1 cellular context compared by ENCODE assay signal in genomic region chr15:53830707-53831386, GRCh38.
TF ChIP-seq lines count a peak whose summit lies in the region.

No MANE protein-coding gene starts in this region.

TF ChIP-seq in HepG2, 621 proteins besides CTCF, POLR2A, EP300 and RAD21 (continued from another document and continues in another):
- TF ChIP-seq ZNF264 (CRISPR knock-in tag; IDR thresholded peaks at IDR 0.05) = 0 out of 2 replicates have a peak, but pooled peaks have one; percentile 9
- TF ChIP-seq SOX6 (IDR thresholded peaks at IDR 0.05) = no peak
- TF ChIP-seq SOX6 (CRISPR knock-in tag; IDR thresholded peaks at IDR 0.05) = peak; percentile 86
- 0 out of 2 replicates have a peak, but pooled peaks have one; percentile 56 for TF ChIP-seq BCL3 (CRISPR knock-in tag; IDR thresholded peaks at IDR 0.05)
- TF ChIP-seq KAT2B (IDR thresholded peaks at IDR 0.05; ENCODE audit: borderline replicate concordance, low read depth, low read length) = no peak
- TF ChIP-seq ZNF260 (CRISPR knock-in tag; IDR thresholded peaks at IDR 0.05; ENCODE audit: borderline replicate concordance, low read depth) = no peak
- TF ChIP-seq ARID3A (IDR thresholded peaks at IDR 0.05; ENCODE audit: low read depth, low read length) = peak; percentile 32; the same call in 1 of the 2 replicates
- TF ChIP-seq NFIC (IDR thresholded peaks at IDR 0.05; ENCODE audit: low read length) = peak; percentile 73
- TF ChIP-seq TAF15 (IDR thresholded peaks at IDR 0.05; ENCODE audit: low read depth, low read length, poor library complexity, severe bottlenecking) = no peak
- peak; percentile 57 for TF ChIP-seq ZNF556 (CRISPR knock-in tag; IDR thresholded peaks at IDR 0.05; ENCODE audit: borderline replicate concordance)
- no peak for TF ChIP-seq ZNF792 (CRISPR knock-in tag; IDR thresholded peaks at IDR 0.05)
- TF ChIP-seq ATF3 (CRISPR knock-in tag; IDR thresholded peaks at IDR 0.05) = no peak; the same call in 1 of the 2 replicates
- no peak for TF ChIP-seq CREB1 (IDR thresholded peaks at IDR 0.05)
- peak; percentile 75; the same call in 1 of the 2 replicates for TF ChIP-seq CREB1 (CRISPR knock-in tag; IDR thresholded peaks at IDR 0.05)
- no peak for TF ChIP-seq KLF9 (CRISPR knock-in tag; IDR thresholded peaks at IDR 0.05; ENCODE audit: low read depth)
- TF ChIP-seq IRF2 (CRISPR knock-in tag; IDR thresholded peaks at IDR 0.05) = peak; percentile 34; the same call in 1 of the 2 replicates
- TF ChIP-seq ZBTB7B (CRISPR knock-in tag; IDR thresholded peaks at IDR 0.05) = peak; percentile 97
- peak; percentile 30; the same call in 1 of the 2 replicates for TF ChIP-seq KAT8 (CRISPR knock-in tag; IDR thresholded peaks at IDR 0.05)
- TF ChIP-seq ISL2 (CRISPR knock-in tag; IDR thresholded peaks at IDR 0.05) = peak; percentile 91
- TF ChIP-seq ZNF614 (CRISPR knock-in tag; IDR thresholded peaks at IDR 0.05; ENCODE audit: borderline replicate concordance) = peak; percentile 94; the same call in 1 of the 2 replicates
- TF ChIP-seq, protein P1, sequence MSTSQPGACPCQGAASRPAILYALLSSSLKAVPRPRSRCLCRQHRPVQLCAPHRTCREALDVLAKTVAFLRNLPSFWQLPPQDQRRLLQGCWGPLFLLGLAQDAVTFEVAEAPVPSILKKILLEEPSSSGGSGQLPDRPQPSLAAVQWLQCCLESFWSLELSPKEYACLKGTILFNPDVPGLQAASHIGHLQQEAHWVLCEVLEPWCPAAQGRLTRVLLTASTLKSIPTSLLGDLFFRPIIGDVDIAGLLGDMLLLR (CRISPR knock-in tag; IDR thresholded peaks at IDR 0.05) = no peak
- TF ChIP-seq HMGXB3 (CRISPR knock-in tag; IDR thresholded peaks at IDR 0.05; ENCODE audit: borderline replicate concordance) = peak; percentile 62; the same call in 1 of the 2 replicates
- no peak for TF ChIP-seq ZNF879 (CRISPR knock-in tag; IDR thresholded peaks at IDR 0.05)
- TF ChIP-seq SPEN (CRISPR knock-in tag; IDR thresholded peaks at IDR 0.05; ENCODE audit: low read depth) = peak; percentile 40; the same call in 1 of the 2 replicates
- TF ChIP-seq ZNF703 (CRISPR knock-in tag; IDR thresholded peaks at IDR 0.05; ENCODE audit: borderline replicate concordance) = no peak
- peak; percentile 82; the same call in 1 of the 2 replicates for TF ChIP-seq ZNF383 (CRISPR knock-in tag; IDR thresholded peaks at IDR 0.05; ENCODE audit: borderline replicate concordance)
- TF ChIP-seq ZMAT3 (CRISPR knock-in tag; conservative IDR thresholded peaks at IDR 0.05) = 0 out of 2 replicates have a peak, but pooled peaks have one; percentile 34
- TF ChIP-seq U2AF2 (IDR thresholded peaks at IDR 0.05; ENCODE audit: low read depth, low read length) = no peak
- TF ChIP-seq ZNF431 (CRISPR knock-in tag; IDR thresholded peaks at IDR 0.05; ENCODE audit: borderline replicate concordance, low read depth) = no peak
- peak; percentile 88 for TF ChIP-seq HNF1A (IDR thresholded peaks at IDR 0.05; ENCODE audit: low read depth)
- TF ChIP-seq HNF1A (CRISPR knock-in tag; IDR thresholded peaks at IDR 0.05; ENCODE audit: borderline replicate concordance) = peak; percentile 93
- peak; percentile 72; the same call in 1 of the 2 replicates for TF ChIP-seq SOX13 (IDR thresholded peaks at IDR 0.05)
- peak in 1 of 2 experiments; percentile 76; a peak in 2 of 4 replicates for TF ChIP-seq SOX13 (CRISPR knock-in tag; conservative IDR thresholded peaks at IDR 0.05 in 1 of 2, IDR thresholded peaks at IDR 0.05 in 1 of 2)
- TF ChIP-seq ASH2L (IDR thresholded peaks at IDR 0.05; ENCODE audit: insufficient read length, low read depth, low read length) = peak; percentile 47
- 0 out of 2 replicates have a peak, but pooled peaks have one; percentile 20 for TF ChIP-seq SMAD3 (CRISPR knock-in tag; IDR thresholded peaks at IDR 0.05)
- peak; percentile 88 for TF ChIP-seq POLR2G (IDR thresholded peaks at IDR 0.05; ENCODE audit: low read depth, low read length)
- TF ChIP-seq KMT2A (CRISPR knock-in tag; IDR thresholded peaks at IDR 0.05) = no peak
- no peak for TF ChIP-seq SRY (CRISPR knock-in tag; IDR thresholded peaks at IDR 0.05)
- peak; percentile 97 for TF ChIP-seq SALL1 (CRISPR knock-in tag; IDR thresholded peaks at IDR 0.05)
- no peak for TF ChIP-seq GTF2F1 (IDR thresholded peaks at IDR 0.05; ENCODE audit: low read length)
- TF ChIP-seq ZBTB39 (CRISPR knock-in tag; IDR thresholded peaks at IDR 0.05) = no peak
- 0 out of 2 replicates have a peak, but pooled peaks have one; percentile 73 for TF ChIP-seq ELF4 (CRISPR knock-in tag; IDR thresholded peaks at IDR 0.05; ENCODE audit: borderline replicate concordance)
- TF ChIP-seq NKX3-1 (CRISPR knock-in tag; IDR thresholded peaks at IDR 0.05) = 0 out of 2 replicates have a peak, but pooled peaks have one; percentile 0
- TF ChIP-seq, protein P2, sequence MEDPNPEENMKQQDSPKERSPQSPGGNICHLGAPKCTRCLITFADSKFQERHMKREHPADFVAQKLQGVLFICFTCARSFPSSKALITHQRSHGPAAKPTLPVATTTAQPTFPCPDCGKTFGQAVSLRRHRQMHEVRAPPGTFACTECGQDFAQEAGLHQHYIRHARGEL (CRISPR knock-in tag; IDR thresholded peaks at IDR 0.05) = no peak
- no peak for TF ChIP-seq FOXP1 (IDR thresholded peaks at IDR 0.05)
- TF ChIP-seq FOXP1 (CRISPR knock-in tag; IDR thresholded peaks at IDR 0.05) = peak; percentile 49; the same call in 1 of the 2 replicates
- TF ChIP-seq, protein P3, sequence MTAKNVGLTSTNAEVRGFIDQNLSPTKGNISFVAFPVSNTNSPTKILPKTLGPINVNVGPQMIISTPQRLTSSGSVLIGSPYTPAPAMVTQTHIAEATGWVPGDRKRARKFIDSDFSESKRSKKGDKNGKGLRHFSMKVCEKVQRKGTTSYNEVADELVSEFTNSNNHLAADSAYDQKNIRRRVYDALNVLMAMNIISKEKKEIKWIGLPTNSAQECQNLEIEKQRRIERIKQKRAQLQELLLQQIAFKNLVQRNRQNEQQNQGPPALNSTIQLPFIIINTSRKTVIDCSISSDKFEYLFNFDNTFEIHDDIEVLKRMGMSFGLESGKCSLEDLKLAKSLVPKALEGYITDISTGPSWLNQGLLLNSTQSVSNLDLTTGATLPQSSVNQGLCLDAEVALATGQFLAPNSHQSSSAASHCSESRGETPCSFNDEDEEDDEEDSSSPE (CRISPR knock-in tag; IDR thresholded peaks at IDR 0.05) = 0 out of 2 replicates have a peak, but pooled peaks have one; percentile 19
- no peak for TF ChIP-seq CBX2 (IDR thresholded peaks at IDR 0.05; ENCODE audit: low read depth, low read length)
- no peak for TF ChIP-seq CBX2 (CRISPR knock-in tag; IDR thresholded peaks at IDR 0.05; ENCODE audit: low read depth)
- peak; percentile 59; the same call in 1 of the 2 replicates for TF ChIP-seq MIXL1 (CRISPR knock-in tag; IDR thresholded peaks at IDR 0.05)
- peak; percentile 81 for TF ChIP-seq POLR2AphosphoS5 (IDR thresholded peaks at IDR 0.05; ENCODE audit: low read depth, low read length)
